Comparison of ENCODE assay signal across 18 cellular contexts in genomic region chr10:74856940-74857339, GRCh38. TPM values are rescaled to one million over a fixed set of nuclear protein-coding genes. Genes with fewer than 3 reads are reported as not detected.
DNase-seq lines count a peak whose midpoint lies in the region; ATAC-seq, FAIRE-seq and TF ChIP-seq lines count a peak whose summit lies in the region.
"Had no signal": no experiment of that assay in that cellular context is flagged by ENCODE, and none has a peak within 500 bp of the region (broad histone marks: within the 10 kb centered on the region; RNA-seq: fewer than 3 reads in every experiment).

No MANE protein-coding gene starts in this region.

- H3K4me3 Mint-ChIP-seq in CD4-positive, alpha-beta T cell = peak overlapping the region; percentile 7
- H3K4me3 Mint-ChIP-seq in naive B cell (peak overlapping the region in 1 of 8 donors; percentile 21), T-helper 17 cell (no peak overlapping the region)
- H3K4me3 Mint-ChIP-seq: CD8-positive, alpha-beta T cell; GM23338 had no signal

- DNase-seq in HepG2 (ENCODE audit: low spot score) (no peak), right lobe of liver (no peak), naive B cell (no peak), T-helper 17 cell (no peak), gastrocnemius medialis (no peak)
- DNase-seq in CD4-positive, alpha-beta T cell = no peak
- DNase-seq: ACHN; Calu3; CD8-positive, alpha-beta T cell; DMS79 treated with DMSO at 0.1 percent for 48 hours; GF-D8; HCEC 1CT; IMR-90 had no signal

- H3K4me1 Mint-ChIP-seq in CD4-positive, alpha-beta T cell (ENCODE audit: low read depth) = peaks cover 60% of the 10 kb centered on the region
- H3K4me1 Mint-ChIP-seq in naive B cell (peaks cover 33 to 50% (median 41%) of the 10 kb centered on the region in 3 donors), T-helper 17 cell (peaks cover 30% of the 10 kb centered on the region)

- intact Hi-C loops in HepG2 (cut with micrococcal nuclease; ENCODE audit: unreplicated experiment) (no loop called here), right lobe of liver (cut with DNase I) (no loop called here), gastrocnemius medialis (cut with DNase I; ENCODE audit: low total_unique reads) (no loop called here)
- intact Hi-C loops in CD4-positive, alpha-beta T cell (cut with DNase I, micrococcal nuclease) = no loop called here

- CTCF ChIA-PET in HepG2 (lab: Yijun Ruan, JAX; ENCODE audit: low intra/inter-chr PET ratio, low total read pairs) = no interaction called here
- CTCF ChIA-PET in CD4-positive, alpha-beta T cell (lab: Charles Lee) = no interaction called here

- in situ Hi-C loops in HepG2 (cut with HindIII; ENCODE audit: extremely low pct_ligation_motif_present, low pct_unique_long_range_greater_than_20kb) (no loop called here), gastrocnemius medialis (cut with MboI; ENCODE audit: low sequenced_read_pairs in 4 of 4) (no loop called here)

- TF ChIP-seq CTCF in HepG2 (CRISPR knock-in tag; IDR thresholded peaks at IDR 0.05) = no peak
- no peak for TF ChIP-seq CTCF in right lobe of liver (IDR thresholded peaks at IDR 0.05)
- no peak for TF ChIP-seq CTCF in CD4-positive, alpha-beta T cell (IDR thresholded peaks at IDR 0.05)
- TF ChIP-seq CTCF in gastrocnemius medialis (IDR thresholded peaks at IDR 0.05 in 4 of 5, conservative IDR thresholded peaks at IDR 0.05 in 1 of 5) = no peak

- H2AFZ ChIP-seq in HepG2 (ENCODE audit: low read length) = no peak overlapping the region
- H2AFZ ChIP-seq: GM23338 had no signal

- H3K4me2 ChIP-seq in HepG2 (ENCODE audit: low read depth, low read length) = no peak overlapping the region
- H3K4me2 ChIP-seq: GM23338 had no signal

- H3K4me3 ChIP-seq in HepG2 (replicated peaks in 1 of 3; ENCODE audit: insufficient read depth in 1 of 3, low read depth in 2 of 3, low read length in 3 of 3) (no peak overlapping the region), right lobe of liver (no peak overlapping the region), gastrocnemius medialis (no peak overlapping the region)
- H3K4me3 ChIP-seq: GM23338 had no signal

- BruUV-seq in HepG2 (replicated peaks; lab: Mats Ljungman, UMichigan) = no TSS peak

- FAIRE-seq in HepG2 (lab: Jason Lieb, UNC) = no peak
- FAIRE-seq: A204.1, H54 had no signal

- H3K27me3 Mint-ChIP-seq in CD4-positive, alpha-beta T cell = no peaks in the 10 kb centered on the region
- H3K27me3 Mint-ChIP-seq in naive B cell (no peaks in the 10 kb centered on the region), T-helper 17 cell (no peaks in the 10 kb centered on the region)

- no peak overlapping the region for H3K9ac ChIP-seq in HepG2 (ENCODE audit: insufficient read depth, low read depth, low read length)

- no peaks in the 10 kb centered on the region for H4K20me1 ChIP-seq in HepG2 (ENCODE audit: insufficient read depth, low read length)

- H3K4me1 ChIP-seq in HepG2 (ENCODE audit: insufficient read depth, low read length) = no peaks in the 10 kb centered on the region
- H3K4me1 ChIP-seq in right lobe of liver = peaks cover 0 to 8% (median 3%) of the 10 kb centered on the region in 4 donors
- H3K4me1 ChIP-seq in gastrocnemius medialis = peaks cover 33 to 40% of the 10 kb centered on the region in 2 donors

- no peak for TF ChIP-seq RAD21 in HepG2 (CRISPR knock-in tag; IDR thresholded peaks at IDR 0.05)

- no peak for ATAC-seq in HepG2
- ATAC-seq in right lobe of liver = no peak
- ATAC-seq in CD4-positive, alpha-beta T cell (ENCODE audit: poor library complexity) = no peak
- no peak for ATAC-seq in naive B cell (ENCODE audit: low read depth in 2 of 2)
- ATAC-seq in T-helper 17 cell = no peak
- no peak for ATAC-seq in gastrocnemius medialis
- ATAC-seq: CD8-positive, alpha-beta T cell; GM23338 had no signal

- peaks cover 6% of the 10 kb centered on the region for H3K79me2 ChIP-seq in HepG2 (ENCODE audit: insufficient read depth, low read length)

- no peak overlapping the region for H3K27ac ChIP-seq in HepG2 (ENCODE audit: extremely low read length, insufficient read depth, low read length)
- no peak overlapping the region for H3K27ac ChIP-seq in right lobe of liver
- H3K27ac ChIP-seq in CD4-positive, alpha-beta T cell (ENCODE audit: low read depth, low read length) = no peak overlapping the region
- no peak overlapping the region for H3K27ac ChIP-seq in gastrocnemius medialis
- H3K27ac ChIP-seq: C4-2B, HL-60 had no signal

- TF ChIP-seq POLR2A in HepG2 (IDR thresholded peaks at IDR 0.05; ENCODE audit: insufficient read depth in 1 of 2, low read depth in 2 of 2, low read length in 2 of 2) (no peak), right lobe of liver (IDR thresholded peaks at IDR 0.05) (no peak), gastrocnemius medialis (IDR thresholded peaks at IDR 0.05) (no peak)

- no peak for TF ChIP-seq EP300 in HepG2 (IDR thresholded peaks at IDR 0.05; ENCODE audit: low read depth in 2 of 2, low read length in 2 of 2)
- TF ChIP-seq EP300 in HepG2 (CRISPR knock-in tag; IDR thresholded peaks at IDR 0.05; ENCODE audit: borderline replicate concordance) = no peak

- POLR2A ChIA-PET in HepG2 (lab: Yijun Ruan, JAX) = no interaction called here
- POLR2A ChIA-PET in CD4-positive, alpha-beta T cell (lab: Charles Lee) = interaction anchor here (0.9 kb wide), 1 partner anchor 31 kb away, joined by 3 read pairs; the partner anchor contains the start of gene KAT6B

- H3K9me3 ChIP-seq in HepG2 (ENCODE audit: low read length) (no peaks in the 10 kb centered on the region), right lobe of liver (no peaks in the 10 kb centered on the region), T-helper 17 cell (ENCODE audit: control insufficient read depth, low read length, poor library complexity, severe bottlenecking) (no peaks in the 10 kb centered on the region), gastrocnemius medialis (no peaks in the 10 kb centered on the region)
- H3K9me3 ChIP-seq in CD4-positive, alpha-beta T cell (ENCODE audit: control insufficient read depth, low read length) = no peaks in the 10 kb centered on the region

- H3K27me3 ChIP-seq in HepG2 (ENCODE audit: control insufficient read depth in 1 of 2, insufficient read depth in 2 of 2, low read length in 2 of 2) (no peaks in the 10 kb centered on the region), right lobe of liver (no peaks in the 10 kb centered on the region), gastrocnemius medialis (no peaks in the 10 kb centered on the region)
- no peaks in the 10 kb centered on the region for H3K27me3 ChIP-seq in CD4-positive, alpha-beta T cell (ENCODE audit: control insufficient read depth, insufficient read depth, low read length)

- H3K27ac Mint-ChIP-seq in CD4-positive, alpha-beta T cell = peak overlapping the region; percentile 10
- peak overlapping the region; percentile 20 to 81 (median 64) for H3K27ac Mint-ChIP-seq in naive B cell
- no peak overlapping the region for H3K27ac Mint-ChIP-seq in T-helper 17 cell
- H3K27ac Mint-ChIP-seq: CD8-positive, alpha-beta T cell; GM23338 had no signal

- 89% methylated on average over 3 of the region's 3 CpGs for WGBS in HepG2 (ENCODE audit: low lambda C conversion rate)
- WGBS in right lobe of liver (ENCODE audit: insufficient coverage, low coverage, low lambda C conversion rate, missing lambda C conversion rate) = 91% methylated on average over 3 of the region's 3 CpGs

- H3K9me3 Mint-ChIP-seq in CD4-positive, alpha-beta T cell = no peaks in the 10 kb centered on the region
- no peaks in the 10 kb centered on the region for H3K9me3 Mint-ChIP-seq in naive B cell

- peaks cover 33% of the 10 kb centered on the region for H3K36me3 Mint-ChIP-seq in CD4-positive, alpha-beta T cell (ENCODE audit: low read depth)
- H3K36me3 Mint-ChIP-seq in naive B cell (peaks cover 0 to 10% of the 10 kb centered on the region in 2 donors), T-helper 17 cell (ENCODE audit: low read depth) (peaks cover 5% of the 10 kb centered on the region)

- H3K36me3 ChIP-seq in HepG2 (replicated peaks in 1 of 2; ENCODE audit: control insufficient read depth in 1 of 2, insufficient read depth in 2 of 2, low read length in 2 of 2) (no peaks in the 10 kb centered on the region), right lobe of liver (no peaks in the 10 kb centered on the region), gastrocnemius medialis (no peaks in the 10 kb centered on the region)

TF ChIP-seq in HepG2, 621 proteins besides CTCF, POLR2A, EP300 and RAD21:
- TF ChIP-seq ZNF12 (CRISPR knock-in tag; IDR thresholded peaks at IDR 0.05) (peak; percentile 95), TCF7 (IDR thresholded peaks at IDR 0.05; ENCODE audit: low read depth) (no peak)
TF ChIP-seq in HepG2: peak in this region for 1.

RNA-seq across cellular contexts. Expression of gene KAT6B, which starts 30.5 kb away (rescaled TPM):
- 7.8 and 9.5 TPM in 2 replicates for total RNA-seq in HepG2 (2016; rRNA removed; fragmentation: Illumina TruSeq; extraction: Trizol)
- total RNA-seq in HepG2 (2016; cell fraction: cytosol; rRNA removed; fragmentation: Illumina TruSeq; extraction: Trizol; ENCODE audit: low read depth) = 35.6 and 36.1 TPM in 2 replicates
- total RNA-seq in HepG2 (2016; cell fraction: insoluble cytoplasmic fraction; rRNA removed; fragmentation: Illumina TruSeq; extraction: Trizol) = 6.7 and 6.8 TPM in 2 replicates
- 16.4 and 21.4 TPM in 2 replicates for total RNA-seq in HepG2 (2016; cell fraction: membrane; rRNA removed; fragmentation: Illumina TruSeq; extraction: Trizol)
- 19.4 and 22.8 TPM in 2 replicates for total RNA-seq in HepG2 (2016; cell fraction: nucleus; rRNA removed; fragmentation: Illumina TruSeq; extraction: Trizol)
- 3.0 and 3.1 TPM in 2 replicates for polyA plus RNA-seq in HepG2 (2011; rRNA removed)
- 1.9 and 2.8 TPM in 2 replicates for polyA plus RNA-seq in HepG2 (2011; cell fraction: cytosol; rRNA removed)
- polyA plus RNA-seq in HepG2 (2011; cell fraction: nucleus; rRNA removed) = 6.5 and 7.1 TPM in 2 replicates
- polyA plus RNA-seq in HepG2 (2012) = 5.0 and 6.6 TPM in 2 replicates
- polyA plus RNA-seq in HepG2 (2016; cell fraction: cytosol; fragmentation: Illumina TruSeq; extraction: Trizol; ENCODE audit: low read depth) = 0.43 and 1.0 TPM in 2 replicates
- polyA plus RNA-seq in HepG2 (2016; cell fraction: insoluble cytoplasmic fraction; fragmentation: Illumina TruSeq; extraction: Trizol; ENCODE audit: low read depth) = 5.3 and 6.4 TPM in 2 replicates
- 0.70 and 0.76 TPM in 2 replicates for polyA plus RNA-seq in HepG2 (2016; cell fraction: membrane; fragmentation: Illumina TruSeq; extraction: Trizol; ENCODE audit: low read depth)
- 11.0 and 11.7 TPM in 2 replicates for polyA plus RNA-seq in HepG2 (2016; cell fraction: nucleus; fragmentation: Illumina TruSeq; extraction: Trizol; ENCODE audit: insufficient read depth, low read depth)
- polyA minus RNA-seq in HepG2 (2011; rRNA and poly(A)+ RNA removed; ENCODE audit: low replicate concordance) = 16.4 and 17.8 TPM in 2 replicates
- polyA minus RNA-seq in HepG2 (2011; cell fraction: cytosol; rRNA and poly(A)+ RNA removed) = 9.5 and 11.9 TPM in 2 replicates
- polyA minus RNA-seq in HepG2 (2011; cell fraction: nucleus; rRNA and poly(A)+ RNA removed) = 60.8 and 62.2 TPM in 2 replicates
- 10 to 100 TPM in 4 of 6 experiments, 1 to 10 TPM in 2; 9.2 to 17.1 (median 10.3) TPM for total RNA-seq in right lobe of liver
- total RNA-seq in CD4-positive, alpha-beta T cell = 10 to 100 TPM; 70.3 to 74.2 TPM
- polyA plus RNA-seq in naive B cell (ENCODE audit: low read depth in 6 of 6) = 10 to 100 TPM; 12.0 to 42.5 (median 29.4) TPM
- total RNA-seq in T-helper 17 cell = 10 to 100 TPM; 81.9 to 84.6 TPM
- 10 to 100 TPM; 12.0 to 37.7 (median 21.6) TPM for total RNA-seq in gastrocnemius medialis
